In genomic region chr4:184419976-184420375, GRCh38 we compare ENCODE assay signal across 19 cellular contexts. TPM values are rescaled to one million over a fixed set of nuclear protein-coding genes. Genes with fewer than 3 reads are reported as not detected.
DNase-seq lines count a peak whose midpoint lies in the region; ATAC-seq, FAIRE-seq and TF ChIP-seq lines count a peak whose summit lies in the region.
"Had no signal": no experiment of that assay in that cellular context is flagged by ENCODE, and none has a peak within 500 bp of the region (broad histone marks: within the 10 kb centered on the region; RNA-seq: fewer than 3 reads in every experiment).

No MANE protein-coding gene starts in this region.

- intact Hi-C loops in left ventricle myocardium inferior (cut with micrococcal nuclease) (no loop called here), heart right ventricle (cut with DNase I) (loop anchor here in 3 of 10 donors (5.0 to 10.0 kb wide), 2 partner anchors 52 to 55 kb away; partner anchors contain the start of gene IRF2 (in 3 of the 3))

- peaks cover 66% of the 10 kb centered on the region for H3K4me1 Mint-ChIP-seq in central memory CD8-positive, alpha-beta T cell
- no peaks in the 10 kb centered on the region for H3K4me1 Mint-ChIP-seq in mesothelial cell of epicardium

- ATAC-seq in heart right ventricle: no peak
- no peak for ATAC-seq in central memory CD8-positive, alpha-beta T cell (replicated peaks; ENCODE audit: extremely low read depth, poor library complexity, severe bottlenecking)
- ATAC-seq in HG03439 (IDR thresholded peaks at IDR 0.05; ENCODE audit: unreplicated experiment): no peak
- ATAC-seq: left colon, Panc1 had no signal

- 87 to 96% methylated on average over 7 of the region's 7 CpGs for WGBS in heart right ventricle, 2 donors

- H3K4me3 Mint-ChIP-seq in central memory CD8-positive, alpha-beta T cell: peak overlapping the region; percentile 72
- H3K4me3 Mint-ChIP-seq in mesothelial cell of epicardium: no peak overlapping the region
- H3K4me3 Mint-ChIP-seq: HFFc6 had no signal

- no peaks in the 10 kb centered on the region for H3K9me3 Mint-ChIP-seq in central memory CD8-positive, alpha-beta T cell
- H3K9me3 Mint-ChIP-seq in mesothelial cell of epicardium: peaks cover 9% of the 10 kb centered on the region

- H3K27ac Mint-ChIP-seq in central memory CD8-positive, alpha-beta T cell (ENCODE audit: low read depth): peak overlapping the region; percentile 80
- H3K27ac Mint-ChIP-seq in mesothelial cell of epicardium: no peak overlapping the region
- H3K27ac Mint-ChIP-seq: HFFc6 had no signal

- H3K27me3 Mint-ChIP-seq in central memory CD8-positive, alpha-beta T cell: no peaks in the 10 kb centered on the region
- no peaks in the 10 kb centered on the region for H3K27me3 Mint-ChIP-seq in mesothelial cell of epicardium (ENCODE audit: low read depth)

- no peak overlapping the region for H3K4me3 ChIP-seq in left ventricle myocardium inferior
- H3K4me3 ChIP-seq in heart right ventricle: no peak overlapping the region
- H3K4me3 ChIP-seq: ascending aorta, esophagus squamous epithelium, thoracic aorta had no signal

- H3K4me1 ChIP-seq in left ventricle myocardium inferior (peaks cover 78% of the 10 kb centered on the region), heart right ventricle (peaks cover 0 to 81% (median 59%) of the 10 kb centered on the region in 9 donors)
- H3K4me1 ChIP-seq: ascending aorta, Caco-2 had no signal

- H3K9me3 ChIP-seq in left ventricle myocardium inferior (replicated peaks) (peaks cover 8% of the 10 kb centered on the region), heart right ventricle (peaks cover 0 to 10% (median 0%) of the 10 kb centered on the region in 11 donors)
- H3K9me3 ChIP-seq: Caco-2, esophagus squamous epithelium, thoracic aorta had no signal

- no peak for DNase-seq in left ventricle myocardium inferior
- no peak for DNase-seq in heart right ventricle
- DNase-seq in RPMI8226: peak; percentile 75
- DNase-seq in central memory CD8-positive, alpha-beta T cell (ENCODE audit: low spot score in 2 of 2): no peak
- DNase-seq in frontal cortex (ENCODE audit: low spot score in 2 of 2): no peak
- no peak for DNase-seq in mesothelial cell of epicardium (ENCODE audit: low spot score in 2 of 2, unreplicated experiment in 2 of 2)
- DNase-seq in stimulated activated CD4-positive, alpha-beta T cell treated with anti-CD3 and anti-CD28 coated beads, Interleukin-4, amount 100 ng/mL, for 24 hours: no peak
- DNase-seq: Caco-2; effector CD8-positive, alpha-beta T cell; esophagus squamous epithelium; HFFc6; left colon; NCI-H187; NCI-H226; NCI-H82 had no signal

- H3K36me3 Mint-ChIP-seq in central memory CD8-positive, alpha-beta T cell (ENCODE audit: insufficient read depth): peaks cover 31% of the 10 kb centered on the region
- peaks cover 47% of the 10 kb centered on the region for H3K36me3 Mint-ChIP-seq in mesothelial cell of epicardium

- no peak for FAIRE-seq in frontal cortex (lab: Jason Lieb, UNC)

- H3K27ac ChIP-seq in left ventricle myocardium inferior (replicated peaks) (peak overlapping the region; percentile 11), heart right ventricle (peak overlapping the region in 1 of 10 donors; percentile 69)
- H3K27ac ChIP-seq: ascending aorta, thoracic aorta had no signal

- H3K27me3 ChIP-seq in left ventricle myocardium inferior (ENCODE audit: low read depth) (no peaks in the 10 kb centered on the region), heart right ventricle (no peaks in the 10 kb centered on the region)
- H3K27me3 ChIP-seq: ascending aorta, esophagus squamous epithelium had no signal

- H3K36me3 ChIP-seq in left ventricle myocardium inferior (peaks cover 56% of the 10 kb centered on the region), heart right ventricle (peaks cover 0 to 76% (median 17%) of the 10 kb centered on the region in 9 donors)

- no peak for TF ChIP-seq CTCF in left ventricle myocardium inferior (IDR thresholded peaks at IDR 0.05; ENCODE audit: borderline replicate concordance)
- no peak for TF ChIP-seq CTCF in heart right ventricle (IDR thresholded peaks at IDR 0.05)
- no peak for TF ChIP-seq CTCF in mesothelial cell of epicardium (IDR thresholded peaks at IDR 0.05; ENCODE audit: unreplicated experiment)

RNA-seq across cellular contexts. Expression of gene IRF2, which starts 54.4 kb away (rescaled TPM):
- total RNA-seq in left ventricle myocardium inferior: 25.9 TPM
- 10 to 100 TPM; 18.3 to 41.4 (median 29.0) TPM for total RNA-seq in heart right ventricle
- polyA plus RNA-seq in heart right ventricle: 10 to 100 TPM in 1 of 2 donors, 1 to 10 TPM in 1; 9.3 to 13.0 TPM
- total RNA-seq in frontal cortex: 7.3 TPM
- 15.8 to 18.1 TPM (median 16.7 TPM) in 3 replicates for total RNA-seq in mesothelial cell of epicardium
